Comparison of ENCODE assay signal across 8 cellular contexts in genomic region chr1:39954870-39955546, GRCh38. TPM values are rescaled to one million over a fixed set of nuclear protein-coding genes. Genes with fewer than 3 reads are reported as not detected.
DNase-seq lines count a peak whose midpoint lies in the region; ATAC-seq and TF ChIP-seq lines count a peak whose summit lies in the region.

Gene MFSD2A (plus strand): TSS chr1:39955145. CDS start chr1:39955293, 148 bp downstream.

- no peak within 1 kb of the TSS for H4K8ac ChIP-seq in H9 (replicated peaks; ENCODE audit: insufficient read length, low read depth, low read length)

- H2BK120ac ChIP-seq in H9 (ENCODE audit: low read depth, low read length, poor library complexity, severe bottlenecking) = no peak within 1 kb of the TSS

- no peak within 1 kb of the TSS for H3K4ac ChIP-seq in H9 (ENCODE audit: low read depth, low read length)

- no peaks in the 10 kb centered on the region for H3K79me1 ChIP-seq in H9 (ENCODE audit: insufficient read depth, low read depth, low read length, poor library complexity, severe bottlenecking)

- peaks cover 13% of the 10 kb centered on the region for H3K36me3 ChIP-seq in DOHH2 (ENCODE audit: control insufficient read depth, low read length)
- no peaks in the 10 kb centered on the region for H3K36me3 ChIP-seq in cardiac muscle cell
- H3K36me3 ChIP-seq in parathyroid adenoma (ENCODE audit: control insufficient read depth, insufficient read depth, low read length) = no peaks in the 10 kb centered on the region
- H3K36me3 ChIP-seq in tibial artery = no peaks in the 10 kb centered on the region

- peaks cover 15 to 26% (median 17%) of the 10 kb centered on the region in 3 experiments; a peak in 6 of 7 replicates for H3K36me3 Mint-ChIP-seq in H9 (ENCODE audit: insufficient read depth in 1 of 3, low read depth in 3 of 3)
- no peaks in the 10 kb centered on the region for H3K36me3 Mint-ChIP-seq in activated naive CD8-positive, alpha-beta T cell treated with anti-CD3 and anti-CD28 coated beads, Interleukin-2, amount 10 ng/mL, durations not matched to agents 7 days and 5 days

- POLR2A ChIA-PET in activated naive CD8-positive, alpha-beta T cell treated with anti-CD3 and anti-CD28 coated beads, Interleukin-2, amount 10 ng/mL, durations not matched to agents 7 days and 5 days (lab: Charles Lee) = interaction anchor here (0.8 to 1.0 kb wide), 2 partner anchors 84 to 135 kb away, joined by 3 read pairs; no protein-coding TSS in a partner anchor

- WGBS in H9 (ENCODE audit: extremely low coverage, insufficient read length, low lambda C conversion rate) = no CpG with 5 or more reads among the region's 62 CpGs

- no peak within 1 kb of the TSS for H2BK12ac ChIP-seq in H9 (ENCODE audit: insufficient read length, low read depth, low read length)

- peaks cover 43% of the 10 kb centered on the region for H3K27me3 Mint-ChIP-seq in H9 (ENCODE audit: low read depth)
- H3K27me3 Mint-ChIP-seq in activated naive CD8-positive, alpha-beta T cell treated with anti-CD3 and anti-CD28 coated beads, Interleukin-2, amount 10 ng/mL, durations not matched to agents 7 days and 5 days = peaks cover 4% of the 10 kb centered on the region

- no peak for TF ChIP-seq CTCF in DOHH2 (IDR thresholded peaks at IDR 0.05; ENCODE audit: low read depth, low read length, poor library complexity, severe bottlenecking)
- no peak for TF ChIP-seq CTCF in H9 (conservative IDR thresholded peaks at IDR 0.05)
- TF ChIP-seq CTCF in cardiac muscle cell (IDR thresholded peaks at IDR 0.05; ENCODE audit: low read depth, low read length) = no peak
- no peak for TF ChIP-seq CTCF in parathyroid adenoma (IDR thresholded peaks at IDR 0.05)
- TF ChIP-seq CTCF in tibial artery (IDR thresholded peaks at IDR 0.05) = no peak

- DNase-seq in H9 (peak; percentile 95), NAMALWA (ENCODE audit: low spot score) (peak; percentile 86), cardiac muscle cell (ENCODE audit: low read depth in 1 of 2, low spot score in 1 of 2) (peak; percentile 92 to 96), tibial artery (peak; percentile 90 to 95)
- peak; percentile 83 for DNase-seq in activated naive CD8-positive, alpha-beta T cell treated with anti-CD3 and anti-CD28 coated beads, Interleukin-2, amount 10 ng/mL, durations not matched to agents 7 days and 5 days

- H3K9ac ChIP-seq in H9 (ENCODE audit: extremely low read depth, insufficient read length, low read length) (peak within 1 kb of the TSS; percentile 21), parathyroid adenoma (no peak within 1 kb of the TSS)

- H2AK5ac ChIP-seq in H9 (ENCODE audit: insufficient read length, low read length) = no peak within 1 kb of the TSS

- H3K4me2 ChIP-seq in DOHH2 (ENCODE audit: low read length) (peak within 1 kb of the TSS; percentile 94), H9 (ENCODE audit: insufficient read depth, insufficient read length, low read length) (peak within 1 kb of the TSS; percentile 54), parathyroid adenoma (ENCODE audit: low read length) (peak within 1 kb of the TSS; percentile 85)

- H3K56ac ChIP-seq in H9 (ENCODE audit: insufficient read length, low read depth, low read length) = no peak within 1 kb of the TSS

- peak within 1 kb of the TSS in 1 of 3 experiments; percentile 71; a peak in 1 of 7 replicates for H3K27ac Mint-ChIP-seq in H9
- H3K27ac Mint-ChIP-seq in activated naive CD8-positive, alpha-beta T cell treated with anti-CD3 and anti-CD28 coated beads, Interleukin-2, amount 10 ng/mL, durations not matched to agents 7 days and 5 days = peak within 1 kb of the TSS; percentile 60

- no peak within 1 kb of the TSS for H2BK5ac ChIP-seq in H9 (ENCODE audit: insufficient read length, low read length)

- no peak within 1 kb of the TSS for H3T11ph ChIP-seq in H9 (ENCODE audit: low read length)

- H3F3A ChIP-seq in DOHH2 (ENCODE audit: control insufficient read depth, insufficient read depth) = peaks cover 14% of the 10 kb centered on the region

- H3K4me3 ChIP-seq in DOHH2 (ENCODE audit: low read length) (peak within 1 kb of the TSS; percentile 83), cardiac muscle cell (peak within 1 kb of the TSS; percentile 24), parathyroid adenoma (ENCODE audit: low read depth, low read length) (peak within 1 kb of the TSS; percentile 51), tibial artery (peak within 1 kb of the TSS; percentile 51 to 68)

- peak within 1 kb of the TSS; percentile 13 for H3K18ac ChIP-seq in H9 (ENCODE audit: insufficient read length, low read depth, low read length)

- no peak within 1 kb of the TSS for H4K5ac ChIP-seq in H9 (ENCODE audit: insufficient read length, low read depth, low read length)

- H2AFZ ChIP-seq in H9 (ENCODE audit: low read length) (no peak within 1 kb of the TSS), parathyroid adenoma (peak within 1 kb of the TSS; percentile 72)

- peaks cover 11% of the 10 kb centered on the region for H3K23me2 ChIP-seq in H9 (ENCODE audit: insufficient read length, low read depth, low read length, poor library complexity, severe bottlenecking)

- H3K9me3 ChIP-seq in DOHH2 (ENCODE audit: control insufficient read depth, insufficient read depth, low read length) (no peaks in the 10 kb centered on the region), H9 (ENCODE audit: control insufficient read depth, low read depth, low read length) (no peaks in the 10 kb centered on the region), cardiac muscle cell (ENCODE audit: low read depth) (no peaks in the 10 kb centered on the region), parathyroid adenoma (ENCODE audit: control insufficient read depth, low read length) (no peaks in the 10 kb centered on the region), tibial artery (no peaks in the 10 kb centered on the region)

- H3K79me2 ChIP-seq in DOHH2 (ENCODE audit: control insufficient read depth, low read length) (peaks cover 20% of the 10 kb centered on the region), H9 (ENCODE audit: insufficient read depth, low read length) (no peaks in the 10 kb centered on the region; the same call in 1 of the 2 replicates), parathyroid adenoma (no peaks in the 10 kb centered on the region)

- peak within 1 kb of the TSS; percentile 45; the same call in 1 of the 2 replicates for H3K14ac ChIP-seq in H9 (ENCODE audit: insufficient read depth, low read length)

- H3K27me3 ChIP-seq in DOHH2 (ENCODE audit: control insufficient read depth, low read length) (no peaks in the 10 kb centered on the region), H9 (ENCODE audit: insufficient read depth, low read length) (no peaks in the 10 kb centered on the region; the same call in 1 of the 2 replicates), cardiac muscle cell (peaks cover 64% of the 10 kb centered on the region), parathyroid adenoma (ENCODE audit: control insufficient read depth, insufficient read depth, low read length) (no peaks in the 10 kb centered on the region), tibial artery (peaks cover 0 to 2% of the 10 kb centered on the region in 2 donors)

- H3K9me2 ChIP-seq in DOHH2 (replicated peaks; ENCODE audit: control insufficient read depth, low read length) = no peaks in the 10 kb centered on the region

- 0 out of 2 replicates have a peak, but pooled peaks cover 5% of the 10 kb centered on the region for H4K20me1 ChIP-seq in DOHH2 (ENCODE audit: control insufficient read depth, insufficient read depth, low read depth, low read length)
- H4K20me1 ChIP-seq in H9 (ENCODE audit: control insufficient read depth, insufficient read depth, insufficient read length) = no peaks in the 10 kb centered on the region

- intact Hi-C loops in tibial artery (cut with DNase I; ENCODE audit: low total_unique reads) = no loop called here

- peaks cover 3 to 6% of the 10 kb centered on the region in 2 experiments; a peak in 1 of 5 replicates for H3K9me3 Mint-ChIP-seq in H9
- no peaks in the 10 kb centered on the region for H3K9me3 Mint-ChIP-seq in activated naive CD8-positive, alpha-beta T cell treated with anti-CD3 and anti-CD28 coated beads, Interleukin-2, amount 10 ng/mL, durations not matched to agents 7 days and 5 days

- H4K91ac ChIP-seq in H9 (ENCODE audit: insufficient read length, low read depth, low read length) = no peak within 1 kb of the TSS

- H2BK20ac ChIP-seq in H9 (ENCODE audit: low read depth, low read length, poor library complexity, severe bottlenecking) = no peak within 1 kb of the TSS

- H3K4me1 Mint-ChIP-seq in H9 = peaks cover 14 to 16% of the 10 kb centered on the region in 2 experiments
- peaks cover 10% of the 10 kb centered on the region for H3K4me1 Mint-ChIP-seq in activated naive CD8-positive, alpha-beta T cell treated with anti-CD3 and anti-CD28 coated beads, Interleukin-2, amount 10 ng/mL, durations not matched to agents 7 days and 5 days

- peaks cover 24% of the 10 kb centered on the region for H3K4me1 ChIP-seq in DOHH2 (ENCODE audit: control insufficient read depth, low read length)
- no peaks in the 10 kb centered on the region for H3K4me1 ChIP-seq in H9 (ENCODE audit: insufficient read depth, low read length)
- H3K4me1 ChIP-seq in cardiac muscle cell (ENCODE audit: low read depth) = no peaks in the 10 kb centered on the region
- no peaks in the 10 kb centered on the region for H3K4me1 ChIP-seq in parathyroid adenoma
- H3K4me1 ChIP-seq in tibial artery = peaks cover 0 to 32% (median 20%) of the 10 kb centered on the region in 4 donors

- H2BK15ac ChIP-seq in H9 (ENCODE audit: low read depth, low read length) = no peak within 1 kb of the TSS

- no peak within 1 kb of the TSS for H3K23ac ChIP-seq in H9 (ENCODE audit: insufficient read length, low read depth, low read length)

- H3K4me3 Mint-ChIP-seq in H9 = peak within 1 kb of the TSS; percentile 90 to 95
- H3K4me3 Mint-ChIP-seq in activated naive CD8-positive, alpha-beta T cell treated with anti-CD3 and anti-CD28 coated beads, Interleukin-2, amount 10 ng/mL, durations not matched to agents 7 days and 5 days = peak within 1 kb of the TSS; percentile 91

- ATAC-seq in SK-N-SH treated with all-trans-retinoic acid at 6 μM for 48 hours = peak; percentile 97
- peak; percentile 92 for ATAC-seq in activated naive CD8-positive, alpha-beta T cell treated with anti-CD3 and anti-CD28 coated beads, Interleukin-2, amount 10 ng/mL, durations not matched to agents 7 days and 5 days (ENCODE audit: low read depth)

- H3K27ac ChIP-seq in DOHH2 (ENCODE audit: low read depth, low read length) (no peak within 1 kb of the TSS), H9 (ENCODE audit: insufficient read length, low read depth, low read length) (no peak within 1 kb of the TSS), cardiac muscle cell (no peak within 1 kb of the TSS), parathyroid adenoma (no peak within 1 kb of the TSS), tibial artery (peak within 1 kb of the TSS in 1 of 2 donors; percentile 48)

TF ChIP-seq in SK-N-SH treated with all-trans-retinoic acid at 6 μM for 48 hours, 23 proteins besides CTCF, POLR2A, EP300 and RAD21 (continues in another document):
- no peak for TF ChIP-seq BACH2 (CRISPR knock-in tag; IDR thresholded peaks at IDR 0.05; ENCODE audit: borderline replicate concordance)
- TF ChIP-seq ZNF8 (CRISPR knock-in tag; IDR thresholded peaks at IDR 0.05) = no peak
- TF ChIP-seq ZNF70 (CRISPR knock-in tag; IDR thresholded peaks at IDR 0.05) = no peak
- TF ChIP-seq CSDC2 (CRISPR knock-in tag; IDR thresholded peaks at IDR 0.05) = no peak

RNA-seq across cellular contexts. Expression of gene MFSD2A, which starts in this region (rescaled TPM):
- total RNA-seq in H9 (2021) (18.2 and 19.9 TPM in 2 replicates), cardiac muscle cell (0.88 TPM in 1 of 2 replicates, not detected in the other)
- 1 to 10 TPM; 1.9 to 2.7 TPM for total RNA-seq in activated naive CD8-positive, alpha-beta T cell treated with anti-CD3 and anti-CD28 coated beads, Interleukin-2, amount 10 ng/mL, durations not matched to agents 7 days and 5 days
- polyA plus RNA-seq in cardiac muscle cell = 1.0 TPM in 1 of 2 replicates, not detected in the other

Comparison
In these comparisons a context has a peak if more than half of its experiments do, and no peak if none do; other contexts are left out.
1. H3K4me3 ChIP-seq: peak in every context shown above with its lines; median percentile 83 in DOHH2; 60 in tibial artery; 51 in parathyroid adenoma; 24 in cardiac muscle cell.